In the genomic region with DNA sequence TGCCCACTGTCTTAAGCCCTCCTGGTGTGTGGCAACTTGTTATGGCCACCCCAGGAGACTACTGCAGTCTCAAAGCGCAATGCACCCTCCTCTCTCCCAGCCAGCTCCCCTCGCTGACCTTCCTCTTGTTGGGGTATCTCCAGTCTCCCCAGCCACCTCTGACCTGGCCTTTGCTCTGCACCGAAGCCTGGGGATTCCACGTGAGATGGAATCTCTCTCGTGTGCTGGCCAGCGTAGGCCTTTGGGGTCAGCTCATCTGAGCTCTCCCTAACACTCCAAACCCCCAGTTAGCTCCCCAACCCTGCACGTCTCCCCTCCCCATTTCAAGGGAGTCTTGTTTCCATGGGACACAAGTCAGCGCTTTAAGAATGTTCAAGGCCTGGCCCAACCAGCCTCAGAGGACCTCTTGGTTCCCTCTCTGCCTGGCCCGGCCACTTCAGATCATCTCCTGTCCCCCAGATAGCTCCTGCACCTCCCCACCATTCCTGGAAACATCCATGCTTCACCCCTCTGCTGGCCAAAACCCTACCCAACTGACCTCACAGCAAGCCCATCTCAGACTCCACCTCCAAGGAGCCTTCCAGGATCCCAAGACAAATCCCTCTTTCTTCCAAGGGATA, we compare ENCODE assay signal across 12 cellular contexts. TPM values are rescaled to one million over a fixed set of nuclear protein-coding genes. Genes with fewer than 3 reads are reported as not detected.
A peak's percentile ranks its signal among the peaks of the same experiment; 100 is the strongest.
DNase-seq lines count a peak whose midpoint lies in the region; ATAC-seq, FAIRE-seq and TF ChIP-seq lines count a peak whose summit lies in the region.
"Had no signal": no experiment of that assay in that cellular context is flagged by ENCODE, and none has a peak within 500 bp of the region (broad histone marks: within the 10 kb centered on the region; RNA-seq: fewer than 3 reads in every experiment).

No MANE protein-coding gene starts in this region.

- no peak overlapping the region for H2AFZ ChIP-seq in astrocyte (ENCODE audit: low read depth, low read length)

- H3K27ac ChIP-seq in astrocyte (ENCODE audit: low read depth, low read length) (peak overlapping the region; percentile 99), subcutaneous abdominal adipose tissue (ENCODE audit: low read depth, low read length) (peak overlapping the region; percentile 94)
- H3K27ac ChIP-seq: KMS-11 had no signal

- H3K9ac ChIP-seq in astrocyte (ENCODE audit: low read length) (peak overlapping the region; percentile 95), subcutaneous abdominal adipose tissue (ENCODE audit: low read length in 5 of 5) (peak overlapping the region in 1 of 5 donors; percentile 51)
- H3K9ac ChIP-seq: KMS-11 had no signal

- POLR2A ChIA-PET in activated CD4-positive, alpha-beta T cell treated with anti-CD3 and anti-CD28 coated beads, Interleukin-2, amount 10 ng/mL, durations not matched to agents 7 days and 5 days (lab: Charles Lee), result no interaction called here

- no peak overlapping the region for H3K4me3 ChIP-seq in astrocyte (ENCODE audit: insufficient read depth, low read depth, low read length)
- H3K4me3 ChIP-seq in subcutaneous abdominal adipose tissue (ENCODE audit: low read depth in 1 of 5, low read length in 5 of 5), result peak overlapping the region in 3 of 5 donors; percentile 2 to 44 (median 44)

- H3K27me3 Mint-ChIP-seq in activated CD4-positive, alpha-beta T cell treated with anti-CD3 and anti-CD28 coated beads, Interleukin-2, amount 10 ng/mL, durations not matched to agents 7 days and 5 days, result no peaks in the 10 kb centered on the region
- H3K27me3 Mint-ChIP-seq in astrocyte (ENCODE audit: low read depth, unreplicated experiment), result no peaks in the 10 kb centered on the region
- no peaks in the 10 kb centered on the region for H3K27me3 Mint-ChIP-seq in memory B cell

- H3K79me2 ChIP-seq in astrocyte (ENCODE audit: insufficient read depth, low read length), result peaks cover 92% of the 10 kb centered on the region

- H3K4me2 ChIP-seq in astrocyte (ENCODE audit: low read length), result peak overlapping the region; percentile 87
- H3K4me2 ChIP-seq: KMS-11 had no signal

- no peaks in the 10 kb centered on the region for H3K9me3 Mint-ChIP-seq in activated CD4-positive, alpha-beta T cell treated with anti-CD3 and anti-CD28 coated beads, Interleukin-2, amount 10 ng/mL, durations not matched to agents 7 days and 5 days
- H3K9me3 Mint-ChIP-seq in astrocyte (ENCODE audit: unreplicated experiment) (peaks cover 2% of the 10 kb centered on the region), memory B cell (no peaks in the 10 kb centered on the region)

- peaks cover 84% of the 10 kb centered on the region for H4K20me1 ChIP-seq in astrocyte (ENCODE audit: insufficient read depth, low read length)

- peaks cover 100% of the 10 kb centered on the region for H3K4me1 Mint-ChIP-seq in activated CD4-positive, alpha-beta T cell treated with anti-CD3 and anti-CD28 coated beads, Interleukin-2, amount 10 ng/mL, durations not matched to agents 7 days and 5 days
- H3K4me1 Mint-ChIP-seq in astrocyte (ENCODE audit: low read depth, unreplicated experiment) (peaks cover 65% of the 10 kb centered on the region), memory B cell (peaks cover 75% of the 10 kb centered on the region)

- ATAC-seq in memory B cell (ENCODE audit: low read depth) (no peak), HG02610 (IDR thresholded peaks at IDR 0.05; ENCODE audit: unreplicated experiment) (no peak)

- no peak for TF ChIP-seq CTCF in astrocyte (IDR thresholded peaks at IDR 0.05; ENCODE audit: insufficient read depth, low read depth, low read length)

- FAIRE-seq in astrocyte (lab: Jason Lieb, UNC), result no peak
- FAIRE-seq: GM12891 had no signal

- H3K4me1 ChIP-seq in astrocyte (ENCODE audit: insufficient read depth, low read length), result peaks cover 69% of the 10 kb centered on the region
- H3K4me1 ChIP-seq in subcutaneous abdominal adipose tissue (ENCODE audit: control insufficient read depth in 5 of 5, insufficient read depth in 5 of 5, low read length in 5 of 5), result peaks cover 49 to 100% (median 98%) of the 10 kb centered on the region in 5 donors

- CTCF ChIA-PET in activated CD4-positive, alpha-beta T cell treated with anti-CD3 and anti-CD28 coated beads, Interleukin-2, amount 10 ng/mL, durations not matched to agents 7 days and 5 days (lab: Charles Lee), result interaction anchor here (0.9 to 1.6 kb wide), 4 partner anchors 10 to 53 kb away, joined by 3 to 4 read pairs (median 4); no protein-coding TSS in a partner anchor

- no peak for DNase-seq in activated CD4-positive, alpha-beta T cell treated with anti-CD3 and anti-CD28 coated beads, Interleukin-2, amount 10 ng/mL, durations not matched to agents 7 days and 5 days
- DNase-seq in activated CD4-positive, alpha-beta T cell treated with anti-CD3 and anti-CD28 coated beads for 1 hour, result no peak
- DNase-seq in astrocyte (ENCODE audit: low read depth) (no peak), memory B cell (ENCODE audit: low spot score in 2 of 2) (no peak), DMS 273 treated with DMSO at 0.1 percent for 48 hours (lab: John Stamatoyannopoulos, UW) (no peak)
- no peak for DNase-seq in effector CD8-positive, alpha-beta T cell (lab: John Stamatoyannopoulos, UW)
- DNase-seq: activated CD8-positive, alpha-beta memory T cell treated with anti-CD3 and anti-CD28 coated beads, Interleukin-2, amount 50 U/mL, for 4 hours; HCEC 1CT had no signal

- H3K9me3 ChIP-seq in astrocyte (ENCODE audit: insufficient read depth, low read depth, low read length) (no peaks in the 10 kb centered on the region), subcutaneous abdominal adipose tissue (ENCODE audit: control insufficient read depth in 5 of 5, low read length in 5 of 5) (no peaks in the 10 kb centered on the region)

- H3K36me3 ChIP-seq in astrocyte (ENCODE audit: insufficient read depth, low read length), result no peaks in the 10 kb centered on the region
- no peaks in the 10 kb centered on the region for H3K36me3 ChIP-seq in subcutaneous abdominal adipose tissue (ENCODE audit: control insufficient read depth in 5 of 5, insufficient read depth in 5 of 5, low read length in 5 of 5)

- peak overlapping the region; percentile 90 for H3K27ac Mint-ChIP-seq in activated CD4-positive, alpha-beta T cell treated with anti-CD3 and anti-CD28 coated beads, Interleukin-2, amount 10 ng/mL, durations not matched to agents 7 days and 5 days
- H3K27ac Mint-ChIP-seq in astrocyte (ENCODE audit: unreplicated experiment), result peak overlapping the region; percentile 62
- H3K27ac Mint-ChIP-seq in memory B cell, result peak overlapping the region; percentile 78

- H3K27me3 ChIP-seq in astrocyte (ENCODE audit: insufficient read depth, low read length), result no peaks in the 10 kb centered on the region
- no peaks in the 10 kb centered on the region for H3K27me3 ChIP-seq in subcutaneous abdominal adipose tissue (ENCODE audit: control insufficient read depth in 5 of 5, insufficient read depth in 4 of 5, low read length in 5 of 5)

- H3K36me3 Mint-ChIP-seq in activated CD4-positive, alpha-beta T cell treated with anti-CD3 and anti-CD28 coated beads, Interleukin-2, amount 10 ng/mL, durations not matched to agents 7 days and 5 days (ENCODE audit: low read depth), result peaks cover 37% of the 10 kb centered on the region
- H3K36me3 Mint-ChIP-seq in astrocyte (ENCODE audit: low read depth, unreplicated experiment), result peaks cover 4% of the 10 kb centered on the region
- peaks cover 5% of the 10 kb centered on the region for H3K36me3 Mint-ChIP-seq in memory B cell

- no peak overlapping the region for H3K4me3 Mint-ChIP-seq in activated CD4-positive, alpha-beta T cell treated with anti-CD3 and anti-CD28 coated beads, Interleukin-2, amount 10 ng/mL, durations not matched to agents 7 days and 5 days
- H3K4me3 Mint-ChIP-seq in astrocyte (ENCODE audit: unreplicated experiment) (peak overlapping the region; percentile 74), memory B cell (no peak overlapping the region)

RNA-seq across cellular contexts. Expression of a gene that starts 11.2 kb away (rescaled TPM):
- 10 to 100 TPM; 24.9 to 26.5 TPM for total RNA-seq in activated CD4-positive, alpha-beta T cell treated with anti-CD3 and anti-CD28 coated beads, Interleukin-2, amount 10 ng/mL, durations not matched to agents 7 days and 5 days
- 21.7 and 21.9 TPM in 2 replicates for total RNA-seq in astrocyte

RNA-seq across cellular contexts. Expression of a gene that starts 26.5 kb away (rescaled TPM):
- total RNA-seq in activated CD4-positive, alpha-beta T cell treated with anti-CD3 and anti-CD28 coated beads, Interleukin-2, amount 10 ng/mL, durations not matched to agents 7 days and 5 days, result under 1 TPM; 0.22 to 0.27 TPM
- total RNA-seq in astrocyte, result 0.82 and 0.86 TPM in 2 replicates

RNA-seq across cellular contexts. Expression of a gene that starts 58.1 kb away (rescaled TPM):
- 1 to 10 TPM in 1 of 2 experiments, under 1 TPM in 1; 0.81 to 1.3 TPM for total RNA-seq in activated CD4-positive, alpha-beta T cell treated with anti-CD3 and anti-CD28 coated beads, Interleukin-2, amount 10 ng/mL, durations not matched to agents 7 days and 5 days
- total RNA-seq in astrocyte, result 1.2 and 1.9 TPM in 2 replicates
